Comparison of ENCODE assay signal across 23 cellular contexts in genomic region chr3:25713316-25713967, GRCh38. TPM values are rescaled to one million over a fixed set of nuclear protein-coding genes. Genes with fewer than 3 reads are reported as not detected.
A peak's percentile ranks its signal among the peaks of the same experiment; 100 is the strongest.
DNase-seq lines count a peak whose midpoint lies in the region; ATAC-seq and TF ChIP-seq lines count a peak whose summit lies in the region.
"Had no signal": no experiment of that assay in that cellular context is flagged by ENCODE, and none has a peak within 500 bp of the region (broad histone marks: within the 10 kb centered on the region; RNA-seq: fewer than 3 reads in every experiment).

No MANE protein-coding gene starts in this region.

- TF ChIP-seq POLR2A in vagina (IDR thresholded peaks at IDR 0.05): no peak

- H3K4me3 ChIP-seq in neuronal stem cell (ENCODE audit: low read length in 2 of 2): no peak overlapping the region
- no peak overlapping the region for H3K4me3 ChIP-seq in vagina
- H3K4me3 ChIP-seq: ovary, upper lobe of left lung had no signal

- no peaks in the 10 kb centered on the region for H3K4me1 ChIP-seq in neuronal stem cell (ENCODE audit: control insufficient read depth in 2 of 2, insufficient read depth in 1 of 2, low read depth in 1 of 2, low read length in 2 of 2)
- H3K4me1 ChIP-seq in vagina: no peaks in the 10 kb centered on the region
- H3K4me1 ChIP-seq: upper lobe of left lung had no signal

- H3K27ac ChIP-seq in epithelial cell of prostate (peak overlapping the region; percentile 35), neuronal stem cell (replicated peaks; ENCODE audit: low read length) (no peak overlapping the region), vagina (no peak overlapping the region)
- H3K27ac ChIP-seq: ovary, upper lobe of left lung had no signal

- no peak overlapping the region for H2BK12ac ChIP-seq in neuronal stem cell (ENCODE audit: low read length)

- no peak overlapping the region for H3K4me3 Mint-ChIP-seq in activated CD8-positive, alpha-beta T cell treated with anti-CD3 and anti-CD28 coated beads for 36 hours
- H3K4me3 Mint-ChIP-seq: effector memory CD8-positive, alpha-beta T cell; nephron; stimulated activated memory B cell treated with anti-CD40 and anti-IgM and Interleukin-4, amounts not matched to agents 10 μg/mL and 1 μg/mL and 100 μg/mL, for 72 hours; T-helper 1 cell treated with Interleukin-12 subunit alpha and Interleukin-12 subunit beta and Interleukin-4 antibody, amounts not matched to agents 30 μg/mL and 1 μg/mL, for 36 hours had no signal

- H4K91ac ChIP-seq in neuronal stem cell (ENCODE audit: low read depth, low read length, poor library complexity): no peak overlapping the region

- H2AFZ ChIP-seq in neuronal stem cell (ENCODE audit: low read length): peak overlapping the region; percentile 43

- WGBS in neuronal stem cell (ENCODE audit: extremely low coverage in 2 of 2, insufficient read length in 2 of 2, insufficient replicate concordance in 1 of 2), 2 donors: no CpG with 5 or more reads among the region's 11 CpGs

- no peak overlapping the region for H2BK15ac ChIP-seq in neuronal stem cell (ENCODE audit: low read length)

- H3K14ac ChIP-seq in neuronal stem cell (ENCODE audit: low read length): no peak overlapping the region

- CTCF ChIA-PET in activated CD8-positive, alpha-beta T cell treated with anti-CD3 and anti-CD28 coated beads for 36 hours (lab: Charles Lee): no interaction called here

- H4K8ac ChIP-seq in neuronal stem cell (ENCODE audit: low read depth, low read length): no peak overlapping the region

- no peak for TF ChIP-seq CTCF in vagina (IDR thresholded peaks at IDR 0.05)
- TF ChIP-seq CTCF in activated CD8-positive, alpha-beta T cell treated with anti-CD3 and anti-CD28 coated beads for 36 hours (IDR thresholded peaks at IDR 0.05): no peak

- H3K27ac Mint-ChIP-seq in activated CD8-positive, alpha-beta T cell treated with anti-CD3 and anti-CD28 coated beads for 36 hours: no peak overlapping the region
- H3K27ac Mint-ChIP-seq: effector memory CD8-positive, alpha-beta T cell; nephron; stimulated activated memory B cell treated with anti-CD40 and anti-IgM and Interleukin-4, amounts not matched to agents 10 μg/mL and 1 μg/mL and 100 μg/mL, for 72 hours; T-helper 1 cell treated with Interleukin-12 subunit alpha and Interleukin-12 subunit beta and Interleukin-4 antibody, amounts not matched to agents 30 μg/mL and 1 μg/mL, for 36 hours had no signal

- H3K27me3 ChIP-seq in neuronal stem cell (ENCODE audit: control insufficient read depth in 3 of 3, insufficient read depth in 3 of 3, low read depth in 1 of 3, low read length in 3 of 3): no peaks in the 10 kb centered on the region
- H3K27me3 ChIP-seq in vagina: no peaks in the 10 kb centered on the region
- H3K27me3 ChIP-seq: ovary, upper lobe of left lung had no signal

- DNase-seq in ELF-1 (ENCODE audit: low read depth, low spot score) (peak; percentile 4), RPMI7951 (ENCODE audit: low read depth) (peak; percentile 71), epithelial cell of prostate (ENCODE audit: low read depth, low spot score) (peak; percentile 63), neuronal stem cell (ENCODE audit: low spot score) (no peak), vagina (ENCODE audit: extremely low spot score in 2 of 2) (no peak), NCI-H1048 (lab: John Stamatoyannopoulos, UW) (no peak)
- DNase-seq in activated CD8-positive, alpha-beta T cell treated with anti-CD3 and anti-CD28 coated beads for 36 hours: no peak
- DNase-seq: activated CD4-positive, alpha-beta T cell treated with anti-CD3 and anti-CD28 coated beads, Interleukin-2, amount 50 U/mL, for 48 hours; activated CD8-positive, alpha-beta memory T cell treated with anti-CD3 and anti-CD28 coated beads, Interleukin-2, amount 50 U/mL, for 4 hours; activated naive CD4-positive, alpha-beta T cell treated with Interleukin-2 at 50 U/mL for 16 hours; central memory CD4-positive, alpha-beta T cell; cortex of kidney; effector memory CD8-positive, alpha-beta T cell; ovary; retina; SK-N-SH had no signal

- no peaks in the 10 kb centered on the region for H3K4me1 Mint-ChIP-seq in activated CD8-positive, alpha-beta T cell treated with anti-CD3 and anti-CD28 coated beads for 36 hours (ENCODE audit: low read depth)
- H3K4me1 Mint-ChIP-seq: nephron; stimulated activated memory B cell treated with anti-CD40 and anti-IgM and Interleukin-4, amounts not matched to agents 10 μg/mL and 1 μg/mL and 100 μg/mL, for 72 hours had no signal

- H3K9me3 Mint-ChIP-seq in activated CD8-positive, alpha-beta T cell treated with anti-CD3 and anti-CD28 coated beads for 36 hours: peaks cover 7% of the 10 kb centered on the region
- H3K9me3 Mint-ChIP-seq: effector memory CD8-positive, alpha-beta T cell; T-helper 1 cell treated with Interleukin-12 subunit alpha and Interleukin-12 subunit beta and Interleukin-4 antibody, amounts not matched to agents 30 μg/mL and 1 μg/mL, for 36 hours had no signal

- H3K9ac ChIP-seq in neuronal stem cell (ENCODE audit: low read depth, low read length, poor library complexity): no peak overlapping the region
- H3K9ac ChIP-seq: SK-N-SH had no signal

- H2BK120ac ChIP-seq in neuronal stem cell (ENCODE audit: low read depth, low read length): no peak overlapping the region

- peaks cover 17% of the 10 kb centered on the region for H3K36me3 Mint-ChIP-seq in activated CD8-positive, alpha-beta T cell treated with anti-CD3 and anti-CD28 coated beads for 36 hours (ENCODE audit: low read depth)

- no peak overlapping the region for H2AK5ac ChIP-seq in neuronal stem cell (ENCODE audit: low read depth, low read length)

- no peak overlapping the region for H3K18ac ChIP-seq in neuronal stem cell (ENCODE audit: low read length)

- H2BK5ac ChIP-seq in neuronal stem cell (ENCODE audit: low read length): no peak overlapping the region

- ATAC-seq in HG03432 (IDR thresholded peaks at IDR 0.05; ENCODE audit: unreplicated experiment): no peak
- ATAC-seq in activated CD8-positive, alpha-beta T cell treated with anti-CD3 and anti-CD28 coated beads for 36 hours: no peak
- ATAC-seq: activated CD4-positive, CD25-positive, alpha-beta regulatory T cell treated with anti-CD3 and anti-CD28 coated beads, Interleukin-2, amount 50 U/mL, for 24 hours; effector memory CD8-positive, alpha-beta T cell; HCT116; stimulated activated memory B cell treated with anti-CD40 and anti-IgM and Interleukin-4, amounts not matched to agents 10 μg/mL and 1 μg/mL and 100 μg/mL, for 72 hours had no signal

- no peaks in the 10 kb centered on the region for H3K27me3 Mint-ChIP-seq in activated CD8-positive, alpha-beta T cell treated with anti-CD3 and anti-CD28 coated beads for 36 hours

- H3K79me1 ChIP-seq in neuronal stem cell (ENCODE audit: low read depth, low read length): no peaks in the 10 kb centered on the region

- H3K9me3 ChIP-seq in neuronal stem cell (replicated peaks in 1 of 2; ENCODE audit: control insufficient read depth in 2 of 2, insufficient read depth in 1 of 2, low read depth in 1 of 2, low read length in 2 of 2) (no peaks in the 10 kb centered on the region), vagina (no peaks in the 10 kb centered on the region)
- H3K9me3 ChIP-seq: ovary, SK-N-SH, upper lobe of left lung had no signal

- H3K4me2 ChIP-seq in neuronal stem cell (ENCODE audit: insufficient read depth, low read length, poor library complexity, severe bottlenecking): no peak overlapping the region
- H3K4me2 ChIP-seq: SK-N-SH had no signal

- no peak overlapping the region for H3K23ac ChIP-seq in neuronal stem cell (ENCODE audit: low read depth, low read length, poor library complexity)

- POLR2A ChIA-PET in activated CD8-positive, alpha-beta T cell treated with anti-CD3 and anti-CD28 coated beads for 36 hours (lab: Charles Lee): no interaction called here

- intact Hi-C loops in vagina (cut with DNase I): no loop called here
- intact Hi-C loops in activated CD8-positive, alpha-beta T cell treated with anti-CD3 and anti-CD28 coated beads for 36 hours (cut with micrococcal nuclease): no loop called here

- H3K36me3 ChIP-seq in neuronal stem cell (replicated peaks in 1 of 2; ENCODE audit: control insufficient read depth in 2 of 2, insufficient read depth in 2 of 2, low read length in 2 of 2): no peaks in the 10 kb centered on the region
- H3K36me3 ChIP-seq in vagina: no peaks in the 10 kb centered on the region
- H3K36me3 ChIP-seq: ovary, upper lobe of left lung had no signal

- no peak overlapping the region for H3K4ac ChIP-seq in neuronal stem cell (ENCODE audit: low read length)

RNA-seq across cellular contexts. Expression of gene TOP2B, which starts 48.7 kb away (rescaled TPM):
- 97.1 and 124 TPM in 2 replicates for total RNA-seq in RPMI7951 (2014; rRNA removed; shearing (Covaris generic))
- polyA plus RNA-seq in neuronal stem cell (2013, experiment 1 of 2): 108 TPM
- 109 TPM for polyA plus RNA-seq in neuronal stem cell (2013, experiment 2 of 2)
- total RNA-seq in vagina: 88.1 TPM
- total RNA-seq in activated CD8-positive, alpha-beta T cell treated with anti-CD3 and anti-CD28 coated beads for 36 hours: 100 to 1,000 TPM; 165 to 171 TPM

Comparison
In these comparisons a context has a peak if more than half of its experiments do, and no peak if none do; other contexts are left out.
1. DNase-seq: peak in ELF-1 (single experiment), RPMI7951 (single experiment) and epithelial cell of prostate (single experiment); none in neuronal stem cell (single experiment), vagina (0 of 2), activated CD8-positive, alpha-beta T cell treated with anti-CD3 and anti-CD28 coated beads for 36 hours (single experiment) and NCI-H1048 (single experiment).